9 cellular contexts compared by ENCODE assay signal in genomic region chr16:23826528-23827244, GRCh38. TPM values are rescaled to one million over a fixed set of nuclear protein-coding genes. Genes with fewer than 3 reads are reported as not detected.
DNase-seq lines count a peak whose midpoint lies in the region; ATAC-seq and TF ChIP-seq lines count a peak whose summit lies in the region.
"Had no signal": no experiment of that assay in that cellular context is flagged by ENCODE, and none has a peak within 500 bp of the region (broad histone marks: within the 10 kb centered on the region; RNA-seq: fewer than 3 reads in every experiment).

No MANE protein-coding gene starts in this region.

- TF ChIP-seq EP300 in upper lobe of left lung (IDR thresholded peaks at IDR 0.05) = no peak

- DNase-seq in Right ventricle myocardium superior (no peak), right atrium auricular region (ENCODE audit: low spot score) (no peak), upper lobe of left lung (peak in 1 of 2 donors; percentile 28), nucleus accumbens (lab: John Stamatoyannopoulos, UW) (no peak), hepatic stellate cell (ENCODE audit: low spot score) (no peak)
- peak; percentile 22 for DNase-seq in activated CD4-positive, alpha-beta memory T cell treated with anti-CD3 and anti-CD28 coated beads, Interleukin-2, amount 10 ng/mL, durations not matched to agents 7 days and 5 days
- DNase-seq in stimulated activated CD4-positive, alpha-beta T cell treated with anti-CD3 and anti-CD28 coated beads, Interleukin-4, amount 100 ng/mL, for 1 hour = no peak

- H3K9me3 ChIP-seq in right atrium auricular region (peaks cover 0 to 27% of the 10 kb centered on the region in 2 donors), upper lobe of left lung (peaks cover 0 to 15% (median 4%) of the 10 kb centered on the region in 4 donors)

- H3K36me3 ChIP-seq in right atrium auricular region (no peaks in the 10 kb centered on the region), upper lobe of left lung (no peaks in the 10 kb centered on the region)

- CTCF ChIA-PET in activated CD4-positive, alpha-beta memory T cell treated with anti-CD3 and anti-CD28 coated beads, Interleukin-2, amount 10 ng/mL, durations not matched to agents 7 days and 5 days (lab: Charles Lee) = interaction anchor here (0.6 to 1.6 kb wide), 4 partner anchors 11 to 183 kb away, joined by 3 to 4 read pairs (median 4); no protein-coding TSS in a partner anchor

- H3K4me1 ChIP-seq in right atrium auricular region (no peaks in the 10 kb centered on the region), upper lobe of left lung (peaks cover 0 to 6% (median 0%) of the 10 kb centered on the region in 4 donors)

- POLR2A ChIA-PET in activated CD4-positive, alpha-beta memory T cell treated with anti-CD3 and anti-CD28 coated beads, Interleukin-2, amount 10 ng/mL, durations not matched to agents 7 days and 5 days (lab: Charles Lee) = interaction anchor here (0.7 to 2.5 kb wide), 9 partner anchors 9 to 184 kb away, joined by 3 to 19 read pairs (median 4); partner anchors contain the start of gene PRKCB

- H3K27ac ChIP-seq in right atrium auricular region (no peak overlapping the region), upper lobe of left lung (peak overlapping the region in 2 of 4 donors; percentile 29 to 72)

- ATAC-seq in Right ventricle myocardium superior (ENCODE audit: poor library complexity) (peak; percentile 68), HG03432 (IDR thresholded peaks at IDR 0.05; ENCODE audit: unreplicated experiment) (peak; percentile 64), upper lobe of left lung (ENCODE audit: low FRiP score in 2 of 2) (peak; percentile 63 to 81)

- 29 to 37% methylated on average over 8 of the region's 8 CpGs for WGBS in upper lobe of left lung, 2 donors

- no peak for TF ChIP-seq POLR2A in upper lobe of left lung (IDR thresholded peaks at IDR 0.05)

- peaks cover 16% of the 10 kb centered on the region for H3K9me3 Mint-ChIP-seq in activated CD4-positive, alpha-beta memory T cell treated with anti-CD3 and anti-CD28 coated beads, Interleukin-2, amount 10 ng/mL, durations not matched to agents 7 days and 5 days

- no peak overlapping the region for H3K4me3 ChIP-seq in right atrium auricular region
- H3K4me3 ChIP-seq in upper lobe of left lung = no peak overlapping the region

- TF ChIP-seq CTCF in right atrium auricular region (IDR thresholded peaks at IDR 0.05) (no peak), upper lobe of left lung (IDR thresholded peaks at IDR 0.05) (no peak)

- peaks cover 17% of the 10 kb centered on the region for H3K36me3 Mint-ChIP-seq in activated CD4-positive, alpha-beta memory T cell treated with anti-CD3 and anti-CD28 coated beads, Interleukin-2, amount 10 ng/mL, durations not matched to agents 7 days and 5 days (ENCODE audit: low read depth)

- intact Hi-C loops in Right ventricle myocardium superior (cut with DNase I) = no loop called here

- no peaks in the 10 kb centered on the region for H3K27me3 ChIP-seq in right atrium auricular region
- no peaks in the 10 kb centered on the region for H3K27me3 ChIP-seq in upper lobe of left lung

- H3K4me1 Mint-ChIP-seq in activated CD4-positive, alpha-beta memory T cell treated with anti-CD3 and anti-CD28 coated beads, Interleukin-2, amount 10 ng/mL, durations not matched to agents 7 days and 5 days = peaks cover 30% of the 10 kb centered on the region

- H3K27ac Mint-ChIP-seq in activated CD4-positive, alpha-beta memory T cell treated with anti-CD3 and anti-CD28 coated beads, Interleukin-2, amount 10 ng/mL, durations not matched to agents 7 days and 5 days = peak overlapping the region; percentile 55

- H3K4me3 Mint-ChIP-seq in activated CD4-positive, alpha-beta memory T cell treated with anti-CD3 and anti-CD28 coated beads, Interleukin-2, amount 10 ng/mL, durations not matched to agents 7 days and 5 days = peak overlapping the region; percentile 9

- peaks cover 16% of the 10 kb centered on the region for H3K27me3 Mint-ChIP-seq in activated CD4-positive, alpha-beta memory T cell treated with anti-CD3 and anti-CD28 coated beads, Interleukin-2, amount 10 ng/mL, durations not matched to agents 7 days and 5 days

RNA-seq across cellular contexts. Expression of gene PRKCB, which starts 9.1 kb away (rescaled TPM):
- 1.7 TPM for total RNA-seq in Right ventricle myocardium superior
- total RNA-seq in right atrium auricular region = 1 to 10 TPM in 1 of 2 donors, under 1 TPM in 1; 0.93 to 3.1 TPM
- 10 to 100 TPM; 77.3 to 81.4 TPM for total RNA-seq in activated CD4-positive, alpha-beta memory T cell treated with anti-CD3 and anti-CD28 coated beads, Interleukin-2, amount 10 ng/mL, durations not matched to agents 7 days and 5 days
- total RNA-seq in upper lobe of left lung = 10 to 100 TPM in 5 of 6 donors, 1 to 10 TPM in 1; 9.6 to 28.0 (median 13.9) TPM
- total RNA-seq: HT1080 had no signal
